20 cellular contexts compared by ENCODE assay signal in the genomic region with DNA sequence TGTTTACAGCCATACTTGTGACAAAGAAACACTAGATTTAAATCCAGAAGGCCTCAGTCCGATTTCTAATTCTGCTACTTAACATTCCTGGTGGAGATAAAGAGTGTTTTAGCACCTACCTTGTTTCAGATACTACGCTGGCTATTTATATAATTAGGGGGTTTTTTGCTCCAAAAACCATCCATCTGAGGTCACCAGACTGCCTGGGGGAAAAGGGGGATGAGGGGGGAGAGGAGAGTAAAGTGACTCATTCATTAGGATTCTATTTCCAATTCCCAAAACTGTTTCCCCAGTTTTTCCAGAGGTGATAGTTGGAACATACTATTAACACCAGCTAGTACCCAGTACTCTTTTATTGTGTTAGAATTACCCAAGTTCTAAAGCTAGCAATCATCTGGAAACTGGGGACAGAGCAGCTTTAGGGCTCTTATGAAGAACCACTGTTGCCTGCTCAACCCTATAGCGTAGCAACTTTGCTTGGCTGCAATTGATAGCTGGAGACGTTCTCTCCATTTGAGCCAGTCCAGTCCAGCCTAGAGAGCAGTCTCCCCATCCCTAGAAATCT. TPM values are rescaled to one million over a fixed set of nuclear protein-coding genes. Genes with fewer than 3 reads are reported as not detected.
"Had no signal": no experiment of that assay in that cellular context is flagged by ENCODE, and none has a peak within 500 bp of the region (broad histone marks: within the 10 kb centered on the region; RNA-seq: fewer than 3 reads in every experiment).

No MANE protein-coding gene starts in this region.

- H3K27me3 ChIP-seq: suprapubic skin had no signal

- ATAC-seq: activated CD4-positive, alpha-beta T cell treated with anti-CD3 and anti-CD28 coated beads for 36 hours; activated T-cell treated with anti-CD3 and anti-CD28 coated beads, Interleukin-2, amount 50 U/mL, for 72 hours had no signal

- H3K4me3 ChIP-seq: suprapubic skin had no signal

- H3K27ac ChIP-seq: suprapubic skin, WERI-Rb-1 had no signal

- DNase-seq: activated CD4-positive, alpha-beta memory T cell treated with anti-CD3 and anti-CD28 coated beads, Interleukin-2, amount 10 ng/mL, durations not matched to agents 7 days and 5 days; activated CD4-positive, alpha-beta T cell treated with anti-CD3 and anti-CD28 coated beads for 36 hours; activated T-cell treated with anti-CD3 and anti-CD28 coated beads, Interleukin-2, amount 50 U/mL, for 72 hours; hypothalamus; kidney glomerular epithelial cell; stimulated activated CD4-positive, alpha-beta T cell treated with anti-CD3 and anti-CD28 coated beads, Interleukin-12 subunit alpha, Interleukin-12 subunit beta, amount 100 ng/mL, for 4 hours; stimulated activated naive CD4-positive, alpha-beta T cell treated with Interleukin-2 at 50 U/mL for 16 hours; T1000 had no signal

- H3K9me3 ChIP-seq: suprapubic skin had no signal

- FAIRE-seq: astrocyte, colon had no signal

RNA-seq across cellular contexts. Expression of a gene that starts 39.1 kb away (rescaled TPM):
- total RNA-seq: activated CD4-positive, alpha-beta memory T cell treated with anti-CD3 and anti-CD28 coated beads, Interleukin-2, amount 10 ng/mL, durations not matched to agents 7 days and 5 days; activated CD4-positive, alpha-beta T cell treated with anti-CD3 and anti-CD28 coated beads for 36 hours; activated T-cell treated with anti-CD3 and anti-CD28 coated beads, Interleukin-2, amount 50 U/mL, for 72 hours; astrocyte; cardiac septum; endothelial cell of umbilical vein; fibroblast of lung; glomerular endothelial cell; lower leg skin; neural crest cell; osteocyte; suprapubic skin; ureter had no signal
- polyA plus RNA-seq: endothelial cell of umbilical vein, fibroblast of lung had no signal
